ENCODE assay signal across 1 cellular context in genomic region chr10:57846307-57847065, GRCh38.
TF ChIP-seq lines count a peak whose summit lies in the region.

No MANE protein-coding gene starts in this region.

TF ChIP-seq in GM23338, 12 proteins besides CTCF, POLR2A, EP300 and RAD21 (continued from another document):
- TF ChIP-seq ETS1 (IDR thresholded peaks at IDR 0.05) (no peak), STAT1 (IDR thresholded peaks at IDR 0.05; ENCODE audit: unreplicated experiment) (no peak), ZNF331 (CRISPR knock-in tag; IDR thresholded peaks at IDR 0.05; ENCODE audit: low read depth) (no peak), EZH2 (IDR thresholded peaks at IDR 0.05; ENCODE audit: low read depth, unreplicated experiment) (no peak), JUNB (IDR thresholded peaks at IDR 0.05; ENCODE audit: unreplicated experiment) (no peak), REST (IDR thresholded peaks at IDR 0.05; ENCODE audit: unreplicated experiment) (no peak), EZH2phosphoT487 (IDR thresholded peaks at IDR 0.05; ENCODE audit: unreplicated experiment) (no peak), POLR2AphosphoS5 (IDR thresholded peaks at IDR 0.05; ENCODE audit: low read depth) (no peak), CREB1 (CRISPR knock-in tag; IDR thresholded peaks at IDR 0.05; ENCODE audit: low read depth) (no peak), ZNF114 (CRISPR knock-in tag; IDR thresholded peaks at IDR 0.05) (no peak), NANOG (IDR thresholded peaks at IDR 0.05; ENCODE audit: borderline replicate concordance) (no peak)
